10 cellular contexts compared by ENCODE assay signal in the genomic region with DNA sequence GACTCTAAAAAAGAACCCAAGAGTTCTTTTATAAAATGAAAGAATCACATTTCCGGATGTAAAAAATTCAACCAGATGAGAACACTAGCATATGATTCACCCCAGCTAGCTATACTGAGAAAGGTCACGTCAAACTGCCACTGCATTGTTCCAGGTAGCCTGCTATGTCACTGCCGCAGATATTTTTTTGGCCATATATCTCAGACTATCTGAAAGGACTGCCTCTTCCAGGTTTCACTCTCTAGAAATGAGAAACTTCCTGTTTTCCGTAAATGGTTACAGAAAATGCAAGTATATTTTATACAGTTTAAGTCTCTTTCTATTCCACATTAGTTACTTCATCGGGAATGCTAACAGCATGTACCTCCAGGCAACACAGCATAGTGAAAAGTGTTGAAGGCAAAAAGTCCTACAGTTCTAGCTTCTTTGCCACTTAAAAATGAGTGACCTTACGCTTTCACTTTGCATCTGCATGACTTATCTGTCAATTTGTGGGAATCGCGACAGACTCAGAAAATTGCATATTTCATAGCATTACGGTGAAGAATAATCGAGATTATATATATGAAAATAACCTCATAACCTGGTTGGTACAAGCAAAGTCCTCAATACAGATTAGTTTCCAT.
DNase-seq lines count a peak whose midpoint lies in the region; FAIRE-seq and TF ChIP-seq lines count a peak whose summit lies in the region.
"Had no signal": no experiment of that assay in that cellular context is flagged by ENCODE, and none has a peak within 500 bp of the region (broad histone marks: within the 10 kb centered on the region; RNA-seq: fewer than 3 reads in every experiment).

No MANE protein-coding gene starts in this region.

- no peaks in the 10 kb centered on the region for H3K9me3 Mint-ChIP-seq in astrocyte (ENCODE audit: unreplicated experiment)

- H3K4me1 Mint-ChIP-seq in astrocyte (ENCODE audit: low read depth, unreplicated experiment) = peaks cover 38% of the 10 kb centered on the region

- DNase-seq in stimulated activated naive CD4-positive, alpha-beta T cell treated with Interleukin-2 at 50 U/mL for 16 hours (lab: John Stamatoyannopoulos, UW) = peak; percentile 24
- no peak for DNase-seq in stimulated activated naive CD4-positive, alpha-beta T cell (lab: John Stamatoyannopoulos, UW)
- DNase-seq in astrocyte (ENCODE audit: low read depth) (no peak), NCI-H146 treated with DMSO at 0.1 percent for 48 hours (lab: John Stamatoyannopoulos, UW; ENCODE audit: unreplicated experiment) (no peak), superior temporal gyrus (ENCODE audit: extremely low spot score) (no peak), GM19240 (ENCODE audit: insufficient read length, low spot score) (no peak)

- 34% methylated on average over 10 of the region's 10 CpGs for WGBS in thymus

- H3K9me3 ChIP-seq in astrocyte (ENCODE audit: insufficient read depth, low read depth, low read length) = no peaks in the 10 kb centered on the region
- no peaks in the 10 kb centered on the region for H3K9me3 ChIP-seq in thymus (ENCODE audit: control insufficient read depth)

- FAIRE-seq in astrocyte (lab: Jason Lieb, UNC) = no peak
- FAIRE-seq: TTC549 had no signal

- no peak overlapping the region for H3K4me3 ChIP-seq in KMS-11 (IDR thresholded peaks at IDR 0.05; ENCODE audit: insufficient read depth, low read depth, low read length)
- H3K4me3 ChIP-seq in astrocyte (ENCODE audit: insufficient read depth, low read depth, low read length) = no peak overlapping the region
- no peak overlapping the region for H3K4me3 ChIP-seq in thymus (ENCODE audit: low read length)
- H3K4me3 ChIP-seq: lung had no signal

- no peaks in the 10 kb centered on the region for H3K36me3 Mint-ChIP-seq in astrocyte (ENCODE audit: low read depth, unreplicated experiment)

- H3K27ac ChIP-seq in KMS-11 (peak overlapping the region; percentile 19; the same call in 1 of the 2 replicates), astrocyte (ENCODE audit: low read depth, low read length) (no peak overlapping the region), thymus (ENCODE audit: low read depth) (peak overlapping the region; percentile 65)

- H3K4me2 ChIP-seq in KMS-11 (peak overlapping the region; percentile 44; the same call in 1 of the 2 replicates), astrocyte (ENCODE audit: low read length) (peak overlapping the region; percentile 60)

- H3K27ac Mint-ChIP-seq in astrocyte (ENCODE audit: unreplicated experiment) = peak overlapping the region; percentile 65

- no peak overlapping the region for H3K4me3 Mint-ChIP-seq in astrocyte (ENCODE audit: unreplicated experiment)

- H2AFZ ChIP-seq in KMS-11 (ENCODE audit: low read depth) (no peak overlapping the region), astrocyte (ENCODE audit: low read depth, low read length) (no peak overlapping the region)

- no peaks in the 10 kb centered on the region for H3K27me3 Mint-ChIP-seq in astrocyte (ENCODE audit: low read depth, unreplicated experiment)

- no peak for TF ChIP-seq CTCF in KMS-11 (conservative IDR thresholded peaks at IDR 0.05; ENCODE audit: low read depth, low read length)
- TF ChIP-seq CTCF in astrocyte (IDR thresholded peaks at IDR 0.05; ENCODE audit: insufficient read depth, low read depth, low read length) = no peak

- H3K79me2 ChIP-seq in KMS-11 (ENCODE audit: insufficient read depth, low read depth) (peaks cover 80% of the 10 kb centered on the region; the same call in 1 of the 2 replicates), astrocyte (ENCODE audit: insufficient read depth, low read length) (peaks cover 100% of the 10 kb centered on the region)

- no peaks in the 10 kb centered on the region for H3K36me3 ChIP-seq in KMS-11 (ENCODE audit: insufficient read depth)
- no peaks in the 10 kb centered on the region for H3K36me3 ChIP-seq in astrocyte (ENCODE audit: insufficient read depth, low read length)
- no peaks in the 10 kb centered on the region for H3K36me3 ChIP-seq in thymus (ENCODE audit: control insufficient read depth, insufficient read depth)

- H3K27me3 ChIP-seq in KMS-11 (ENCODE audit: insufficient read depth, low read depth) = no peaks in the 10 kb centered on the region
- no peaks in the 10 kb centered on the region for H3K27me3 ChIP-seq in astrocyte (ENCODE audit: insufficient read depth, low read length)
- H3K27me3 ChIP-seq in thymus (ENCODE audit: control insufficient read depth, insufficient read depth) = no peaks in the 10 kb centered on the region

- peaks cover 28% of the 10 kb centered on the region for H3K4me1 ChIP-seq in KMS-11 (ENCODE audit: low read depth, poor library complexity, severe bottlenecking)
- H3K4me1 ChIP-seq in astrocyte (ENCODE audit: insufficient read depth, low read length) = peaks cover 11% of the 10 kb centered on the region
- peaks cover 8% of the 10 kb centered on the region for H3K4me1 ChIP-seq in thymus (ENCODE audit: control insufficient read depth, insufficient read depth, low read length)

- H3K9ac ChIP-seq in KMS-11 (no peak overlapping the region), astrocyte (ENCODE audit: low read length) (no peak overlapping the region)

- no peaks in the 10 kb centered on the region for H4K20me1 ChIP-seq in KMS-11 (ENCODE audit: insufficient read depth)
- peaks cover 94% of the 10 kb centered on the region for H4K20me1 ChIP-seq in astrocyte (ENCODE audit: insufficient read depth, low read length)
